Comparison of ENCODE assay signal across 15 cellular contexts in genomic region chr16:19645557-19645981, GRCh38.
DNase-seq lines count a peak whose midpoint lies in the region; TF ChIP-seq lines count a peak whose summit lies in the region.
"Had no signal": no experiment of that assay in that cellular context is flagged by ENCODE, and none has a peak within 500 bp of the region (broad histone marks: within the 10 kb centered on the region; RNA-seq: fewer than 3 reads in every experiment).

No MANE protein-coding gene starts in this region.

- peak; percentile 44 for DNase-seq in amniotic epithelial cell (ENCODE audit: low read depth)
- no peak for DNase-seq in esophagus squamous epithelium (lab: John Stamatoyannopoulos, UW)
- DNase-seq in iris pigment epithelial cell (ENCODE audit: low read depth), result peak; percentile 50
- peak; percentile 4 to 6 for DNase-seq in thyroid gland
- no peak for DNase-seq in NCI-H2029 (lab: John Stamatoyannopoulos, UW)
- no peak for DNase-seq in retina
- DNase-seq in stimulated activated CD4-positive, alpha-beta T cell treated with anti-CD3 and anti-CD28 coated beads, Interleukin-4, amount 100 ng/mL, for 24 hours, result no peak
- DNase-seq: activated CD8-positive, alpha-beta T cell treated with anti-CD3 and anti-CD28 coated beads, Interleukin-2, amount 10 ng/mL, durations not matched to agents 7 days and 5 days; erythroblast; Kasumi-1; left lung; NCI-H1417 treated with DMSO at 0.1 percent for 48 hours; stimulated activated CD4-positive, alpha-beta T cell treated with anti-CD3 and anti-CD28 coated beads, Interleukin-15, amount 100 ng/mL, for 24 hours; stomach had no signal

- TF ChIP-seq POLR2A in esophagus squamous epithelium (IDR thresholded peaks at IDR 0.05) (no peak), thyroid gland (IDR thresholded peaks at IDR 0.05) (no peak)

- H3K4me3 ChIP-seq in esophagus squamous epithelium (peak overlapping the region in 1 of 4 donors; percentile 12), thyroid gland (replicated peaks in 1 of 3) (no peak overlapping the region)
- H3K4me3 ChIP-seq: BLaER1, left lung, stomach had no signal

- H3K27ac ChIP-seq in esophagus squamous epithelium, result peak overlapping the region; percentile 64 to 82 (median 77)
- H3K27ac ChIP-seq in thyroid gland, result peak overlapping the region in 2 of 3 donors; percentile 35 to 43
- H3K27ac ChIP-seq: BLaER1, left lung had no signal

- 69 to 83% methylated on average over 6 to 7 of the region's 7 CpGs for WGBS in esophagus squamous epithelium, 2 donors
- 77 to 84% methylated on average over 6 to 7 of the region's 7 CpGs for WGBS in thyroid gland, 2 donors

- H3K27me3 ChIP-seq in esophagus squamous epithelium, result no peaks in the 10 kb centered on the region
- H3K27me3 ChIP-seq in thyroid gland, result no peaks in the 10 kb centered on the region
- H3K27me3 ChIP-seq: BLaER1, left lung, stomach had no signal

- TF ChIP-seq CTCF in esophagus squamous epithelium (IDR thresholded peaks at IDR 0.05) (no peak), thyroid gland (IDR thresholded peaks at IDR 0.05) (no peak)

- no peaks in the 10 kb centered on the region for H3K9me3 ChIP-seq in esophagus squamous epithelium
- no peaks in the 10 kb centered on the region for H3K9me3 ChIP-seq in thyroid gland
- H3K9me3 ChIP-seq: BLaER1, left lung, stomach had no signal

- H3K36me3 ChIP-seq in esophagus squamous epithelium (peaks cover 0 to 72% (median 0%) of the 10 kb centered on the region in 3 donors), thyroid gland (peaks cover 6 to 10% of the 10 kb centered on the region in 2 donors)
- H3K36me3 ChIP-seq: BLaER1 had no signal

- H3K4me1 ChIP-seq in esophagus squamous epithelium (peaks cover 0 to 18% (median 2%) of the 10 kb centered on the region in 3 donors), thyroid gland (peaks cover 0 to 5% of the 10 kb centered on the region in 2 donors)
- H3K4me1 ChIP-seq: left lung, stomach had no signal

- intact Hi-C loops in esophagus squamous epithelium (cut with DNase I), result no loop called here
- intact Hi-C loops in thyroid gland (cut with DNase I), result no loop called here

Comparison
In these comparisons a context has a peak if more than half of its experiments do, and no peak if none do; other contexts are left out.
1. DNase-seq: peak in amniotic epithelial cell (single experiment), iris pigment epithelial cell (single experiment) and thyroid gland (2 of 2); none in esophagus squamous epithelium (single experiment), NCI-H2029 (single experiment), retina (single experiment) and stimulated activated CD4-positive, alpha-beta T cell treated with anti-CD3 and anti-CD28 coated beads, Interleukin-4, amount 100 ng/mL, for 24 hours (single experiment).